Comparison of ENCODE assay signal across 15 cellular contexts in genomic region chr7:30166841-30167235, GRCh38.
"Had no signal": no experiment of that assay in that cellular context is flagged by ENCODE, and none has a peak within 500 bp of the region (broad histone marks: within the 10 kb centered on the region; RNA-seq: fewer than 3 reads in every experiment).

No MANE protein-coding gene starts in this region.

- H3K4me3 Mint-ChIP-seq: activated CD4-positive, alpha-beta memory T cell treated with anti-CD3 and anti-CD28 coated beads, Interleukin-2, amount 10 ng/mL, durations not matched to agents 7 days and 5 days; activated CD4-positive, alpha-beta T cell treated with anti-CD3 and anti-CD28 coated beads for 36 hours; central memory CD8-positive, alpha-beta T cell; dendritic cell treated with granulocyte-macrophage colony-stimulating factor and Interleukin-4, amounts not matched to agents 40 ng/mL and 50 ng/mL, for 4 days; endodermal cell; nephron progenitor cell; T-helper 2 cell treated with Interferon-gamma antibody and Interleukin-4, amounts not matched to agents 5 μg/mL and 100 μg/mL, for 36 hours had no signal

- ATAC-seq: activated CD4-positive, alpha-beta T cell treated with anti-CD3 and anti-CD28 coated beads for 36 hours; heart right ventricle had no signal

- H3K27me3 ChIP-seq: ascending aorta, heart right ventricle, pancreas had no signal

- H3K36me3 ChIP-seq: heart right ventricle, left ventricle myocardium inferior, pancreas had no signal

- DNase-seq: activated CD4-positive, alpha-beta memory T cell treated with anti-CD3 and anti-CD28 coated beads, Interleukin-2, amount 10 ng/mL, durations not matched to agents 7 days and 5 days; activated CD4-positive, alpha-beta T cell treated with anti-CD3 and anti-CD28 coated beads for 36 hours; endodermal cell; foreskin melanocyte; heart right ventricle; left ventricle myocardium inferior; mesenchymal stem cell; nephron progenitor cell; pancreas; stimulated activated CD4-positive, alpha-beta T cell treated with anti-CD3 and anti-CD28 coated beads, Interleukin-2, amount 100 ng/mL, for 48 hours; stimulated activated naive CD4-positive, alpha-beta T cell treated with Interleukin-2 at 50 U/mL for 16 hours had no signal

- H3K27ac Mint-ChIP-seq: activated CD4-positive, alpha-beta memory T cell treated with anti-CD3 and anti-CD28 coated beads, Interleukin-2, amount 10 ng/mL, durations not matched to agents 7 days and 5 days; activated CD4-positive, alpha-beta T cell treated with anti-CD3 and anti-CD28 coated beads for 36 hours; dendritic cell treated with granulocyte-macrophage colony-stimulating factor and Interleukin-4, amounts not matched to agents 40 ng/mL and 50 ng/mL, for 4 days; endodermal cell; nephron progenitor cell; T-helper 2 cell treated with Interferon-gamma antibody and Interleukin-4, amounts not matched to agents 5 μg/mL and 100 μg/mL, for 36 hours had no signal

- H3K9me3 Mint-ChIP-seq: activated CD4-positive, alpha-beta memory T cell treated with anti-CD3 and anti-CD28 coated beads, Interleukin-2, amount 10 ng/mL, durations not matched to agents 7 days and 5 days; central memory CD8-positive, alpha-beta T cell; dendritic cell treated with granulocyte-macrophage colony-stimulating factor and Interleukin-4, amounts not matched to agents 40 ng/mL and 50 ng/mL, for 4 days; endodermal cell; nephron progenitor cell; T-helper 2 cell treated with Interferon-gamma antibody and Interleukin-4, amounts not matched to agents 5 μg/mL and 100 μg/mL, for 36 hours had no signal

- H3K4me3 ChIP-seq: ascending aorta, heart right ventricle, left ventricle myocardium inferior, pancreas had no signal

- H3K27ac ChIP-seq: ascending aorta, heart right ventricle, left ventricle myocardium inferior, pancreas had no signal

- H3K27me3 Mint-ChIP-seq: activated CD4-positive, alpha-beta memory T cell treated with anti-CD3 and anti-CD28 coated beads, Interleukin-2, amount 10 ng/mL, durations not matched to agents 7 days and 5 days; activated CD4-positive, alpha-beta T cell treated with anti-CD3 and anti-CD28 coated beads for 36 hours; central memory CD8-positive, alpha-beta T cell had no signal

- H3K9me3 ChIP-seq: ascending aorta, heart right ventricle, left ventricle myocardium inferior, pancreas had no signal
